19 cellular contexts compared by ENCODE assay signal in the genomic region with DNA sequence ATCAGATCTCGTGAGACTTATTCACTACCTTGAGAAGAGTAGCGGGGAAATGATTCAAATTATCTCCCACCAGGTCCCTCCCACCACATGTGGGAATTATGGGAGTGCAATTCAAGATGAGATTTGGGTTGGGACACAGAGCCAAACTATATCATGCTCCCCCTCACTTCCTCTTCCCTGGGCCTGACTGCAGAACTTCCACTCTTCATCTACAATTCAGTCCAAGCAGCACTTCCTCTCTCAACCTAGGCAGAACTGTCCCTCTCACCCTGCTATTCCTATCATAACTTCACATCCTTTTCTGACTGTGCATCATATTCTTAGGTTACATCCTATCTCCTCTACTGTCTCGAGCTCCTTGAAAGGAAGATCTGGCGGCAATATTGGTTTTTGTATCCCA.
"Had no signal": no experiment of that assay in that cellular context is flagged by ENCODE, and none has a peak within 500 bp of the region (broad histone marks: within the 10 kb centered on the region; RNA-seq: fewer than 3 reads in every experiment).

No MANE protein-coding gene starts in this region.

- H3K9me3 ChIP-seq: left ventricle myocardium inferior, lower lobe of right lung, sigmoid colon, stomach, thoracic aorta, transverse colon had no signal

- H3K27me3 ChIP-seq: foreskin keratinocyte, sigmoid colon, stomach, transverse colon had no signal

- ATAC-seq: foreskin keratinocyte, left cardiac atrium, lower lobe of right lung, natural killer cell had no signal

- DNase-seq: effector CD4-positive, alpha-beta T cell; endodermal cell; erythroblast; foreskin keratinocyte; kidney; left cardiac atrium; left ventricle myocardium inferior; lower lobe of right lung; natural killer cell; posterior cingulate gyrus; sigmoid colon; stimulated activated naive CD4-positive, alpha-beta T cell; stomach; substantia nigra; transverse colon had no signal

- H3K4me1 ChIP-seq: foreskin keratinocyte, lower lobe of right lung, sigmoid colon, stomach, transverse colon had no signal

- H3K4me3 ChIP-seq: left ventricle myocardium inferior, lower lobe of right lung, sigmoid colon, skin epidermis, stomach, thoracic aorta, transverse colon had no signal

- H3K9me3 Mint-ChIP-seq: natural killer cell had no signal

- H3K27ac ChIP-seq: foreskin keratinocyte, left ventricle myocardium inferior, lower lobe of right lung, sigmoid colon, skin epidermis, stomach, thoracic aorta, transverse colon had no signal

- H3K36me3 Mint-ChIP-seq: memory B cell, mesothelial cell of epicardium, natural killer cell had no signal

- H3K27ac Mint-ChIP-seq: endodermal cell, memory B cell, mesothelial cell of epicardium, natural killer cell had no signal

- H3K36me3 ChIP-seq: left ventricle myocardium inferior, lower lobe of right lung, sigmoid colon, stomach, thoracic aorta, transverse colon had no signal
